15 cellular contexts compared by ENCODE assay signal in the genomic region with DNA sequence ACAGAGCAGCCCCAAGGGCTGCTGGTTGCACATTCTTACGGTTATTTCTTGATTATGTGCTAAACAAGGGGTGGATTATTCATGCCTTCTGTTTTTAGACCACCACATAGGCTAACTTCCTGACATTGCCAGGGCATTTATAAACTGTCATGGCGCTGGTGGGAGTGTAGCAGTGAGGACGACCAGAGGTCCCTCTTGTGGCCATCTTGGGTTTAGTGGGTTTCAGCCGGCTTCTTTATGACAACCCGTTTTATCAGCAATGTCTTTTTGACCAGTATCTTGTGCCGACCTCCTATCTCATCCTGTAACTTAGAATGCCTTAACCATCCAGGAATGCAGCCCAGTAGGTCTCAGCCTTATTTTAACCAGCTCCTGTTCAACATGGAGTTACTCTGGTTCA.
DNase-seq lines count a peak whose midpoint lies in the region; ATAC-seq and TF ChIP-seq lines count a peak whose summit lies in the region.
"Had no signal": no experiment of that assay in that cellular context is flagged by ENCODE, and none has a peak within 500 bp of the region (broad histone marks: within the 10 kb centered on the region; RNA-seq: fewer than 3 reads in every experiment).

No MANE protein-coding gene starts in this region.

- H3K36me3 ChIP-seq in SK-N-SH (replicated peaks in 1 of 2; ENCODE audit: control insufficient read depth in 1 of 2, insufficient read depth in 2 of 2, low read length in 1 of 2), result no peaks in the 10 kb centered on the region
- H3K36me3 ChIP-seq: thyroid gland had no signal

- no peak overlapping the region for H3K9ac ChIP-seq in SK-N-SH

- no peak overlapping the region for H3K4me3 Mint-ChIP-seq in chondrocyte (ENCODE audit: unreplicated experiment)
- H3K4me3 Mint-ChIP-seq: activated CD4-positive, alpha-beta memory T cell treated with anti-CD3 and anti-CD28 coated beads, Interleukin-2, amount 10 ng/mL, durations not matched to agents 7 days and 5 days; central memory CD8-positive, alpha-beta T cell; naive thymus-derived CD8-positive, alpha-beta T cell had no signal

- no peaks in the 10 kb centered on the region for H3K27me3 Mint-ChIP-seq in chondrocyte (ENCODE audit: low read depth)
- H3K27me3 Mint-ChIP-seq: activated CD4-positive, alpha-beta memory T cell treated with anti-CD3 and anti-CD28 coated beads, Interleukin-2, amount 10 ng/mL, durations not matched to agents 7 days and 5 days; central memory CD8-positive, alpha-beta T cell; naive thymus-derived CD8-positive, alpha-beta T cell had no signal

- H3K4me3 ChIP-seq in SK-N-SH (ENCODE audit: low read depth in 2 of 2, low read length in 1 of 2) (no peak overlapping the region), NB4 (ENCODE audit: low read depth, low read length) (no peak overlapping the region)
- H3K4me3 ChIP-seq: thyroid gland had no signal

- no peak overlapping the region for H3K27ac ChIP-seq in SK-N-SH (ENCODE audit: low read depth in 2 of 2, low read length in 1 of 2)
- H3K27ac ChIP-seq: thyroid gland had no signal

- H3K9me2 ChIP-seq in SK-N-SH, result no peaks in the 10 kb centered on the region

- no peak overlapping the region for H3K27ac Mint-ChIP-seq in chondrocyte (ENCODE audit: unreplicated experiment)
- H3K27ac Mint-ChIP-seq: activated CD4-positive, alpha-beta memory T cell treated with anti-CD3 and anti-CD28 coated beads, Interleukin-2, amount 10 ng/mL, durations not matched to agents 7 days and 5 days; naive thymus-derived CD8-positive, alpha-beta T cell had no signal

- no peaks in the 10 kb centered on the region for H3K9me3 Mint-ChIP-seq in chondrocyte (ENCODE audit: low read depth)
- H3K9me3 Mint-ChIP-seq: activated CD4-positive, alpha-beta memory T cell treated with anti-CD3 and anti-CD28 coated beads, Interleukin-2, amount 10 ng/mL, durations not matched to agents 7 days and 5 days had no signal

- no peaks in the 10 kb centered on the region for H3K4me1 ChIP-seq in SK-N-SH (ENCODE audit: control insufficient read depth in 1 of 2, insufficient read depth in 2 of 2, low read depth in 1 of 2, low read length in 1 of 2)
- H3K4me1 ChIP-seq: thyroid gland had no signal

- no peaks in the 10 kb centered on the region for H3K4me1 Mint-ChIP-seq in chondrocyte (ENCODE audit: low read depth)
- H3K4me1 Mint-ChIP-seq: activated CD4-positive, alpha-beta memory T cell treated with anti-CD3 and anti-CD28 coated beads, Interleukin-2, amount 10 ng/mL, durations not matched to agents 7 days and 5 days; central memory CD8-positive, alpha-beta T cell; naive thymus-derived CD8-positive, alpha-beta T cell had no signal

- no peak overlapping the region for H3K4me2 ChIP-seq in SK-N-SH

- TF ChIP-seq CTCF in SK-N-SH (IDR thresholded peaks at IDR 0.05) (peak; percentile 45), NB4 (IDR thresholded peaks at IDR 0.05; ENCODE audit: low read depth, low read length) (peak; percentile 18), chondrocyte (IDR thresholded peaks at IDR 0.05) (peak; percentile 16)

- CTCF ChIA-PET in SK-N-SH (lab: Yijun Ruan, JAX), result no interaction called here

- TF ChIP-seq POLR2A in NB4 (IDR thresholded peaks at IDR 0.05; ENCODE audit: extremely low read depth, insufficient read length), result no peak

- TF ChIP-seq RAD21 in SK-N-SH (IDR thresholded peaks at IDR 0.05; ENCODE audit: low read length), result peak; percentile 21; the same call in 1 of the 2 replicates

- TF ChIP-seq EP300 in SK-N-SH (IDR thresholded peaks at IDR 0.05; ENCODE audit: borderline replicate concordance in 1 of 2, low read depth in 1 of 2, low read length in 1 of 2), result no peak

- H3K9me3 ChIP-seq in SK-N-SH, result no peaks in the 10 kb centered on the region
- H3K9me3 ChIP-seq: thyroid gland had no signal

- H2AFZ ChIP-seq in SK-N-SH (ENCODE audit: low read depth), result peak overlapping the region; percentile 44; the same call in 1 of the 2 replicates

- no peaks in the 10 kb centered on the region for H3K79me2 ChIP-seq in SK-N-SH (ENCODE audit: insufficient read depth)

- no peaks in the 10 kb centered on the region for H3F3A ChIP-seq in SK-N-SH (replicated peaks; ENCODE audit: insufficient read depth)

- ATAC-seq in SK-N-SH treated with all-trans-retinoic acid at 6 μM for 48 hours, result no peak
- ATAC-seq in GM18873 (IDR thresholded peaks at IDR 0.05; ENCODE audit: low FRiP score, unreplicated experiment), result no peak
- no peak for ATAC-seq in HG03196 (IDR thresholded peaks at IDR 0.05; ENCODE audit: unreplicated experiment)
- no peak for ATAC-seq in GM18502 (IDR thresholded peaks at IDR 0.05; ENCODE audit: poor library complexity, unreplicated experiment)
- ATAC-seq in GM18909 (IDR thresholded peaks at IDR 0.05; ENCODE audit: poor library complexity, unreplicated experiment), result no peak
- ATAC-seq: naive thymus-derived CD8-positive, alpha-beta T cell had no signal

- WGBS in SK-N-SH (ENCODE audit: low lambda C conversion rate), result 51% methylated on average over 6 of the region's 6 CpGs

- no peaks in the 10 kb centered on the region for H3K27me3 ChIP-seq in SK-N-SH (ENCODE audit: insufficient read depth)
- H3K27me3 ChIP-seq: thyroid gland had no signal

- H4K20me1 ChIP-seq in SK-N-SH (ENCODE audit: insufficient read depth), result no peaks in the 10 kb centered on the region

- no peak for DNase-seq in SK-N-SH
- DNase-seq in NB4 (ENCODE audit: low read depth), result peak; percentile 17
- no peak for DNase-seq in chondrocyte (ENCODE audit: low spot score)
- DNase-seq: activated CD4-positive, alpha-beta memory T cell treated with anti-CD3 and anti-CD28 coated beads, Interleukin-2, amount 10 ng/mL, durations not matched to agents 7 days and 5 days; activated naive CD4-positive, alpha-beta T cell treated with anti-CD3 and anti-CD28 coated beads, Interleukin-2, amount 50 U/mL, for 16 hours; H7; kidney; naive thymus-derived CD8-positive, alpha-beta T cell; thyroid gland had no signal

- POLR2A ChIA-PET in SK-N-SH (lab: Yijun Ruan, JAX), result no interaction called here

- no peaks in the 10 kb centered on the region for H3K36me3 Mint-ChIP-seq in chondrocyte (ENCODE audit: low read depth)
- H3K36me3 Mint-ChIP-seq: naive thymus-derived CD8-positive, alpha-beta T cell had no signal

TF ChIP-seq in SK-N-SH, 30 proteins besides CTCF, POLR2A, EP300 and RAD21:
- TF ChIP-seq JUND (IDR thresholded peaks at IDR 0.05) (no peak), SMC3 (IDR thresholded peaks at IDR 0.05; ENCODE audit: low read depth, low read length) (0 out of 2 replicates have a peak, but pooled peaks have one; percentile 24)

TF ChIP-seq in SK-N-SH treated with all-trans-retinoic acid at 6 μM for 48 hours, 23 proteins besides CTCF, POLR2A, EP300 and RAD21:
- TF ChIP-seq ZNF70 (CRISPR knock-in tag; IDR thresholded peaks at IDR 0.05), result no peak
- TF ChIP-seq ZC3H10 (CRISPR knock-in tag; IDR thresholded peaks at IDR 0.05), result no peak
- TF ChIP-seq CSDC2 (CRISPR knock-in tag; IDR thresholded peaks at IDR 0.05), result no peak
- TF ChIP-seq, protein P1, sequence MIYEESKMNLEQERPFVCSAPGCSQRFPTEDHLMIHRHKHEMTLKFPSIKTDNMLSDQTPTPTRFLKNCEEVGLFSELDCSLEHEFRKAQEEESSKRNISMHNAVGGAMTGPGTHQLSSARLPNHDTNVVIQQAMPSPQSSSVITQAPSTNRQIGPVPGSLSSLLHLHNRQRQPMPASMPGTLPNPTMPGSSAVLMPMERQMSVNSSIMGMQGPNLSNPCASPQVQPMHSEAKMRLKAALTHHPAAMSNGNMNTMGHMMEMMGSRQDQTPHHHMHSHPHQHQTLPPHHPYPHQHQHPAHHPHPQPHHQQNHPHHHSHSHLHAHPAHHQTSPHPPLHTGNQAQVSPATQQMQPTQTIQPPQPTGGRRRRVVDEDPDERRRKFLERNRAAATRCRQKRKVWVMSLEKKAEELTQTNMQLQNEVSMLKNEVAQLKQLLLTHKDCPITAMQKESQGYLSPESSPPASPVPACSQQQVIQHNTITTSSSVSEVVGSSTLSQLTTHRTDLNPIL (CRISPR knock-in tag; IDR thresholded peaks at IDR 0.05; ENCODE audit: low read depth), result no peak
- TF ChIP-seq OSR1 (CRISPR knock-in tag; IDR thresholded peaks at IDR 0.05), result no peak
- no peak for TF ChIP-seq ZFP30 (CRISPR knock-in tag; IDR thresholded peaks at IDR 0.05)
- no peak for TF ChIP-seq GLIS3 (CRISPR knock-in tag; IDR thresholded peaks at IDR 0.05)
- TF ChIP-seq CSRNP3 (CRISPR knock-in tag; IDR thresholded peaks at IDR 0.05), result no peak
TF ChIP-seq in SK-N-SH treated with all-trans-retinoic acid at 6 μM for 48 hours: peak in this region for 0.
